In the genomic region with DNA sequence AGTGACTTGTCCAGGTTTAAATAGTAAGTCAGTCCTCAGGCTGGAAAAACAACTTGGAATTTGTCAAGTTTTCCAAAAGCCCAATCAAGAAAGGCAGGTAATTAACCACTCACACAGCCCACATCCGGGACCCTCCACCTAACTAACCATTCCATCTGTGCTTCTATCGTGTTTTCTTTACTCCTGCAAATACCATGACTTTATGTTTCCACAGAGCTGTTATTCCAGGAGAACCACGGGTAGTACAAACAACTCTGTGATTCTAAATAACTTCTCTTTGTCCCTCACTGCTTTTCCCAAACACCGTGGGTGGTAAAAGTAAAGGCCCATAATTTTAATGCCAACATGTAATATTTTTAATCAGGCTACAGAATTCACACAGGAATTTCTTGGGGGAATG, we compare ENCODE assay signal across 1 cellular context.
TF ChIP-seq lines count a peak whose summit lies in the region.

No MANE protein-coding gene starts in this region.

TF ChIP-seq in IMR-90, 13 proteins besides CTCF, POLR2A, EP300 and RAD21:
- no peak for TF ChIP-seq MXI1 (IDR thresholded peaks at IDR 0.05; ENCODE audit: borderline replicate concordance, low read depth, low read length)
- no peak for TF ChIP-seq NFE2L2 (IDR thresholded peaks at IDR 0.05; ENCODE audit: low read depth, low read length)
- no peak for TF ChIP-seq RCOR1 (IDR thresholded peaks at IDR 0.05; ENCODE audit: insufficient replicate concordance, low read length)
- no peak for TF ChIP-seq MAFK (IDR thresholded peaks at IDR 0.05; ENCODE audit: low read depth, low read length)
- no peak for TF ChIP-seq SMC3 (IDR thresholded peaks at IDR 0.05; ENCODE audit: low read depth, low read length)
- no peak for TF ChIP-seq MAZ (IDR thresholded peaks at IDR 0.05; ENCODE audit: borderline replicate concordance, low read depth, low read length)
- TF ChIP-seq FOS (IDR thresholded peaks at IDR 0.05; ENCODE audit: low read depth, low read length) = no peak
- no peak for TF ChIP-seq BHLHE40 (IDR thresholded peaks at IDR 0.05; ENCODE audit: low read depth, low read length)
- no peak for TF ChIP-seq CHD1 (IDR thresholded peaks at IDR 0.05; ENCODE audit: low read depth, low read length)
- TF ChIP-seq CEBPB (IDR thresholded peaks at IDR 0.05; ENCODE audit: low read depth, low read length) = no peak
TF ChIP-seq in IMR-90: peak in this region for 0.
